Comparison of ENCODE assay signal across 8 cellular contexts in genomic region chr1:155206891-155207577, GRCh38. TPM values are rescaled to one million over a fixed set of nuclear protein-coding genes. Genes with fewer than 3 reads are reported as not detected.
DNase-seq lines count a peak whose midpoint lies in the region; ATAC-seq and TF ChIP-seq lines count a peak whose summit lies in the region.

No MANE protein-coding gene starts in this region.

- H3K4me3 ChIP-seq in endodermal cell (ENCODE audit: low read length) = peak overlapping the region; percentile 93

- CTCF ChIA-PET in activated CD8-positive, alpha-beta memory T cell treated with anti-CD3 and anti-CD28 coated beads, Interleukin-2, amount 10 ng/mL, durations not matched to agents 7 days and 5 days (lab: Charles Lee) = interaction anchor here (0.7 to 5.3 kb wide), 16 partner anchors 9 to 212 kb away, joined by 3 to 87 read pairs (median 4); partner anchors contain the start of genes CLK2, KRTCAP2 and TRIM46

- no peaks in the 10 kb centered on the region for H3K27me3 ChIP-seq in endodermal cell (ENCODE audit: control insufficient read depth, insufficient read depth, low read length, poor library complexity, severe bottlenecking)

- peak overlapping the region; percentile 99 for H3K27ac ChIP-seq in endodermal cell (ENCODE audit: low read depth, low read length)

- no peaks in the 10 kb centered on the region for H3K27me3 Mint-ChIP-seq in activated CD8-positive, alpha-beta memory T cell treated with anti-CD3 and anti-CD28 coated beads, Interleukin-2, amount 10 ng/mL, durations not matched to agents 7 days and 5 days
- H3K27me3 Mint-ChIP-seq in endodermal cell (ENCODE audit: insufficient read depth) = peaks cover 1% of the 10 kb centered on the region

- DNase-seq in COLO829 (ENCODE audit: low spot score) (peak; percentile 69), HuH-7 (ENCODE audit: low spot score) (peak; percentile 91), NOMO-1 treated with dmso at 0.1 percent for 144 hours (lab: John Stamatoyannopoulos, UW; ENCODE audit: unreplicated experiment) (peak; percentile 69), endodermal cell (peak; percentile 97), midbrain (lab: John Stamatoyannopoulos, UW) (peak; percentile 73)
- peak; percentile 95 for DNase-seq in activated CD8-positive, alpha-beta memory T cell treated with anti-CD3 and anti-CD28 coated beads, Interleukin-2, amount 10 ng/mL, durations not matched to agents 7 days and 5 days
- peak; percentile 80 to 83 for DNase-seq in stimulated activated CD8-positive, alpha-beta memory T cell treated with anti-CD3 and anti-CD28 coated beads, Interleukin-15, amount 100 ng/mL, for 48 hours (ENCODE audit: low read depth in 2 of 2)

- ATAC-seq in activated CD8-positive, alpha-beta memory T cell treated with anti-CD3 and anti-CD28 coated beads, Interleukin-2, amount 10 ng/mL, durations not matched to agents 7 days and 5 days = peak; percentile 53
- ATAC-seq in HG02885 (IDR thresholded peaks at IDR 0.05; ENCODE audit: poor library complexity, unreplicated experiment) = no peak

- no peaks in the 10 kb centered on the region for H3K36me3 Mint-ChIP-seq in activated CD8-positive, alpha-beta memory T cell treated with anti-CD3 and anti-CD28 coated beads, Interleukin-2, amount 10 ng/mL, durations not matched to agents 7 days and 5 days
- H3K36me3 Mint-ChIP-seq in endodermal cell (ENCODE audit: low read depth) = peaks cover 19% of the 10 kb centered on the region

- no peaks in the 10 kb centered on the region for H3K9me3 Mint-ChIP-seq in activated CD8-positive, alpha-beta memory T cell treated with anti-CD3 and anti-CD28 coated beads, Interleukin-2, amount 10 ng/mL, durations not matched to agents 7 days and 5 days (ENCODE audit: low read depth)
- H3K9me3 Mint-ChIP-seq in endodermal cell = no peaks in the 10 kb centered on the region

- H3K27ac Mint-ChIP-seq in activated CD8-positive, alpha-beta memory T cell treated with anti-CD3 and anti-CD28 coated beads, Interleukin-2, amount 10 ng/mL, durations not matched to agents 7 days and 5 days = peak overlapping the region; percentile 80
- peak overlapping the region; percentile 20 for H3K27ac Mint-ChIP-seq in endodermal cell

- H3K4me1 Mint-ChIP-seq in activated CD8-positive, alpha-beta memory T cell treated with anti-CD3 and anti-CD28 coated beads, Interleukin-2, amount 10 ng/mL, durations not matched to agents 7 days and 5 days = peaks cover 34% of the 10 kb centered on the region
- peaks cover 24% of the 10 kb centered on the region for H3K4me1 Mint-ChIP-seq in endodermal cell

- peaks cover 9% of the 10 kb centered on the region for H3K36me3 ChIP-seq in endodermal cell (ENCODE audit: control insufficient read depth, insufficient read depth, low read length)

- WGBS in endodermal cell (ENCODE audit: insufficient coverage in 1 of 2, insufficient read length in 1 of 2), 2 experiments = 11 to 29% methylated on average over 7 to 11 of the region's 11 CpGs

- no peaks in the 10 kb centered on the region for H3K9me3 ChIP-seq in endodermal cell (ENCODE audit: control insufficient read depth, low read length)

- H3K4me3 Mint-ChIP-seq in activated CD8-positive, alpha-beta memory T cell treated with anti-CD3 and anti-CD28 coated beads, Interleukin-2, amount 10 ng/mL, durations not matched to agents 7 days and 5 days = peak overlapping the region; percentile 64
- H3K4me3 Mint-ChIP-seq in endodermal cell = peak overlapping the region; percentile 89

- H3K4me1 ChIP-seq in endodermal cell (ENCODE audit: control insufficient read depth, insufficient read depth, low read length) = peaks cover 5% of the 10 kb centered on the region

- peak overlapping the region; percentile 99 for H3K9ac ChIP-seq in endodermal cell (ENCODE audit: extremely low read depth, low read length, poor library complexity, severe bottlenecking)

- peak; percentile 92 for TF ChIP-seq CTCF in endodermal cell (conservative IDR thresholded peaks at IDR 0.05)

RNA-seq across cellular contexts. Expression of gene THBS3, which starts 0.7 kb away (rescaled TPM):
- total RNA-seq in activated CD8-positive, alpha-beta memory T cell treated with anti-CD3 and anti-CD28 coated beads, Interleukin-2, amount 10 ng/mL, durations not matched to agents 7 days and 5 days = 10 to 100 TPM; 14.3 to 23.5 TPM
- total RNA-seq in endodermal cell = 10 to 100 TPM; 17.6 to 27.9 TPM
- 80.6 TPM for polyA plus RNA-seq in endodermal cell (2013, experiment 1 of 2)
- 67.8 TPM for polyA plus RNA-seq in endodermal cell (2013, experiment 2 of 2)

RNA-seq across cellular contexts. Expression of gene MTX1, which starts 1.5 kb away (rescaled TPM):
- total RNA-seq in activated CD8-positive, alpha-beta memory T cell treated with anti-CD3 and anti-CD28 coated beads, Interleukin-2, amount 10 ng/mL, durations not matched to agents 7 days and 5 days = 10 to 100 TPM; 39.0 to 48.6 TPM
- total RNA-seq in endodermal cell = 10 to 100 TPM; 47.3 to 63.2 TPM
- 43.6 TPM for polyA plus RNA-seq in endodermal cell (2013, experiment 1 of 2)
- polyA plus RNA-seq in endodermal cell (2013, experiment 2 of 2) = 43.3 TPM

RNA-seq across cellular contexts. Expression of gene TRIM46, which starts 33.4 kb away (rescaled TPM):
- total RNA-seq in activated CD8-positive, alpha-beta memory T cell treated with anti-CD3 and anti-CD28 coated beads, Interleukin-2, amount 10 ng/mL, durations not matched to agents 7 days and 5 days = 10 to 100 TPM; 11.2 to 16.1 TPM
- total RNA-seq in endodermal cell = 1 to 10 TPM; 5.1 to 7.1 TPM
- polyA plus RNA-seq in endodermal cell (2013, experiment 1 of 2) = 9.8 TPM
- polyA plus RNA-seq in endodermal cell (2013, experiment 2 of 2) = 9.5 TPM

RNA-seq across cellular contexts. Expression of gene KRTCAP2, which starts 33.9 kb away (rescaled TPM):
- total RNA-seq in activated CD8-positive, alpha-beta memory T cell treated with anti-CD3 and anti-CD28 coated beads, Interleukin-2, amount 10 ng/mL, durations not matched to agents 7 days and 5 days = 100 to 1,000 TPM; 166 to 177 TPM
- total RNA-seq in endodermal cell = 100 to 1,000 TPM; 143 to 152 TPM
- polyA plus RNA-seq in endodermal cell (2013, experiment 1 of 2) = 161 TPM
- 154 TPM for polyA plus RNA-seq in endodermal cell (2013, experiment 2 of 2)

RNA-seq across cellular contexts. Expression of gene ENTREP3, which starts 48.2 kb away (rescaled TPM):
- 10 to 100 TPM; 30.7 to 32.3 TPM for total RNA-seq in activated CD8-positive, alpha-beta memory T cell treated with anti-CD3 and anti-CD28 coated beads, Interleukin-2, amount 10 ng/mL, durations not matched to agents 7 days and 5 days
- 10 to 100 TPM; 49.5 to 65.9 TPM for total RNA-seq in endodermal cell
- polyA plus RNA-seq in endodermal cell (2013, experiment 1 of 2) = 57.2 TPM
- 49.2 TPM for polyA plus RNA-seq in endodermal cell (2013, experiment 2 of 2)
